13 cellular contexts compared by ENCODE assay signal in genomic region chr1:24277420-24278169, GRCh38. TPM values are rescaled to one million over a fixed set of nuclear protein-coding genes. Genes with fewer than 3 reads are reported as not detected.
A peak's percentile ranks its signal among the peaks of the same experiment; 100 is the strongest.
DNase-seq lines count a peak whose midpoint lies in the region; ATAC-seq and TF ChIP-seq lines count a peak whose summit lies in the region.
"Had no signal": no experiment of that assay in that cellular context is flagged by ENCODE, and none has a peak within 500 bp of the region (broad histone marks: within the 10 kb centered on the region; RNA-seq: fewer than 3 reads in every experiment).

No MANE protein-coding gene starts in this region.

- H3K18ac ChIP-seq in IMR-90 (ENCODE audit: low read depth, low read length), result no peak overlapping the region

- no peak overlapping the region for H2AK9ac ChIP-seq in IMR-90 (replicated peaks; ENCODE audit: low read depth, low read length, poor library complexity)

- no peak overlapping the region for H2BK15ac ChIP-seq in IMR-90 (ENCODE audit: low read depth, low read length)

- intact Hi-C loops in IMR-90 (cut with micrococcal nuclease), result no loop called here

- H3K4me1 Mint-ChIP-seq in activated CD4-positive, alpha-beta T cell treated with anti-CD3 and anti-CD28 coated beads, Interleukin-2, amount 10 ng/mL, durations not matched to agents 7 days and 5 days, result peaks cover 17% of the 10 kb centered on the region

- H3K4me1 ChIP-seq in IMR-90 (ENCODE audit: control insufficient read depth, insufficient read depth, low read length) (no peaks in the 10 kb centered on the region), suprapubic skin (peaks cover 8% of the 10 kb centered on the region)

- H3K14ac ChIP-seq in IMR-90 (replicated peaks; ENCODE audit: low read depth, low read length), result no peak overlapping the region

- H3K56ac ChIP-seq in IMR-90 (ENCODE audit: extremely low read depth, insufficient read depth, low read length), result no peak overlapping the region

- in situ Hi-C loops in IMR-90 (cut with MboI; ENCODE audit: low sequenced_read_pairs), result no loop called here

- peaks cover 27% of the 10 kb centered on the region for H3K27me3 Mint-ChIP-seq in activated CD4-positive, alpha-beta T cell treated with anti-CD3 and anti-CD28 coated beads, Interleukin-2, amount 10 ng/mL, durations not matched to agents 7 days and 5 days

- H3K36me3 ChIP-seq in IMR-90 (ENCODE audit: control insufficient read depth, insufficient read depth, low read length) (no peaks in the 10 kb centered on the region), suprapubic skin (no peaks in the 10 kb centered on the region)
- H3K36me3 ChIP-seq: thyroid gland had no signal

- no peak overlapping the region for H2BK20ac ChIP-seq in IMR-90 (ENCODE audit: low read depth, low read length)

- H3K36me3 Mint-ChIP-seq in activated CD4-positive, alpha-beta T cell treated with anti-CD3 and anti-CD28 coated beads, Interleukin-2, amount 10 ng/mL, durations not matched to agents 7 days and 5 days (ENCODE audit: low read depth), result no peaks in the 10 kb centered on the region

- TF ChIP-seq EP300 in suprapubic skin (IDR thresholded peaks at IDR 0.05), result no peak

- WGBS in IMR-90 (ENCODE audit: extremely low coverage in 2 of 2, insufficient read length in 1 of 2), 2 experiments, result 76% methylated on average over 3 of the region's 12 CpGs; no CpG with 5 or more reads in 1 of the 2 experiments
- 61% methylated on average over 12 of the region's 12 CpGs for WGBS in suprapubic skin

- peak; percentile 16 for DNase-seq in activated CD4-positive, alpha-beta T cell treated with anti-CD3 and anti-CD28 coated beads, Interleukin-2, amount 10 ng/mL, durations not matched to agents 7 days and 5 days
- DNase-seq in activated CD4-positive, alpha-beta T cell treated with anti-CD3 and anti-CD28 coated beads, Interleukin-2, amount 50 U/mL, for 4 hours, result no peak
- peak; percentile 29 for DNase-seq in IMR-90
- DNase-seq in amniotic epithelial cell (ENCODE audit: low read depth), result peak; percentile 39
- DNase-seq in renal cortical epithelial cell (ENCODE audit: low read depth), result peak; percentile 52
- no peak for DNase-seq in suprapubic skin (ENCODE audit: low spot score in 2 of 2)
- no peak for DNase-seq in SHP77 treated with DMSO at 0.1 percent for 48 hours (lab: John Stamatoyannopoulos, UW)
- DNase-seq: KG1; NCI-H510A; stimulated activated CD4-positive, alpha-beta T cell treated with anti-CD3 and anti-CD28 coated beads, Interleukin-4, amount 100 ng/mL, for 24 hours; T-cell; thyroid gland had no signal

- ATAC-seq in IMR-90 (ENCODE audit: low read depth), result peak; percentile 65
- no peak for ATAC-seq in GM19351 (IDR thresholded peaks at IDR 0.05; ENCODE audit: unreplicated experiment)
- ATAC-seq: T-cell had no signal

- no peaks in the 10 kb centered on the region for H4K20me1 ChIP-seq in IMR-90 (ENCODE audit: insufficient read depth, low read length)

- H2BK5ac ChIP-seq in IMR-90 (ENCODE audit: low read depth, low read length, poor library complexity, severe bottlenecking), result no peak overlapping the region

- H2BK120ac ChIP-seq in IMR-90 (ENCODE audit: low read depth, low read length), result no peak overlapping the region

- no peak for TF ChIP-seq POLR2A in IMR-90 (IDR thresholded peaks at IDR 0.05; ENCODE audit: low read depth, low read length)
- no peak for TF ChIP-seq POLR2A in suprapubic skin (IDR thresholded peaks at IDR 0.05)

- H3K27me3 ChIP-seq in IMR-90 (ENCODE audit: control insufficient read depth, insufficient read depth, low read length), result peaks cover 25% of the 10 kb centered on the region
- peaks cover 6% of the 10 kb centered on the region for H3K27me3 ChIP-seq in suprapubic skin
- H3K27me3 ChIP-seq: thyroid gland had no signal

- no peak overlapping the region for H4K8ac ChIP-seq in IMR-90 (ENCODE audit: low read depth in 2 of 2, low read length in 2 of 2)

- H3K4ac ChIP-seq in IMR-90 (ENCODE audit: low read depth, low read length), result no peak overlapping the region

- no peak overlapping the region for H4K91ac ChIP-seq in IMR-90 (ENCODE audit: insufficient read depth, low read depth, low read length)

- no peak for TF ChIP-seq RAD21 in IMR-90 (IDR thresholded peaks at IDR 0.05; ENCODE audit: low read length)

- no peaks in the 10 kb centered on the region for H3K9me3 Mint-ChIP-seq in activated CD4-positive, alpha-beta T cell treated with anti-CD3 and anti-CD28 coated beads, Interleukin-2, amount 10 ng/mL, durations not matched to agents 7 days and 5 days

- H3K4me3 Mint-ChIP-seq in activated CD4-positive, alpha-beta T cell treated with anti-CD3 and anti-CD28 coated beads, Interleukin-2, amount 10 ng/mL, durations not matched to agents 7 days and 5 days, result no peak overlapping the region

- H3K9ac ChIP-seq in IMR-90 (ENCODE audit: low read depth, low read length), result no peak overlapping the region

- POLR2A ChIA-PET in activated CD4-positive, alpha-beta T cell treated with anti-CD3 and anti-CD28 coated beads, Interleukin-2, amount 10 ng/mL, durations not matched to agents 7 days and 5 days (lab: Charles Lee), result no interaction called here
- POLR2A ChIA-PET in IMR-90 (lab: Charles Lee; ENCODE audit: unreplicated experiment), result no interaction called here

- no peak overlapping the region for H2AK5ac ChIP-seq in IMR-90 (ENCODE audit: low read depth, low read length)

- H3K27ac ChIP-seq in IMR-90 (ENCODE audit: insufficient read depth, low read length) (no peak overlapping the region), suprapubic skin (no peak overlapping the region)
- H3K27ac ChIP-seq: thyroid gland had no signal

- dilution Hi-C loops in IMR-90 (cut with HindIII; ENCODE audit: low sequenced_read_pairs, unreplicated experiment), result no loop called here

- H4K5ac ChIP-seq in IMR-90 (ENCODE audit: low read depth, low read length), result no peak overlapping the region

- H3K23ac ChIP-seq in IMR-90 (ENCODE audit: low read depth, low read length), result no peak overlapping the region

- TF ChIP-seq CTCF in IMR-90 (conservative IDR thresholded peaks at IDR 0.05; ENCODE audit: low read depth, low read length), result no peak
- no peak for TF ChIP-seq CTCF in suprapubic skin (IDR thresholded peaks at IDR 0.05)

- CTCF ChIA-PET in activated CD4-positive, alpha-beta T cell treated with anti-CD3 and anti-CD28 coated beads, Interleukin-2, amount 10 ng/mL, durations not matched to agents 7 days and 5 days (lab: Charles Lee), result interaction anchor here (0.5 to 1.3 kb wide), 7 partner anchors 14 to 487 kb away, joined by 3 to 5 read pairs (median 3); no protein-coding TSS in a partner anchor
- CTCF ChIA-PET in IMR-90 (lab: Yijun Ruan, JAX), result no interaction called here

- no peak overlapping the region for H2AFZ ChIP-seq in IMR-90 (replicated peaks; ENCODE audit: low read length, poor library complexity)

- no peaks in the 10 kb centered on the region for H3K79me1 ChIP-seq in IMR-90 (ENCODE audit: low read depth in 1 of 2, low read length in 2 of 2)

- no peak overlapping the region for H3K4me2 ChIP-seq in IMR-90 (ENCODE audit: low read depth, low read length)

- BruUV-seq in IMR-90 (replicated peaks; lab: Mats Ljungman, UMichigan), result no TSS peak

- no peak overlapping the region for H3K4me3 ChIP-seq in IMR-90 (ENCODE audit: insufficient read depth, low read depth, low read length)
- H3K4me3 ChIP-seq in suprapubic skin, result no peak overlapping the region
- H3K4me3 ChIP-seq: thyroid gland had no signal

- H3K27ac Mint-ChIP-seq in activated CD4-positive, alpha-beta T cell treated with anti-CD3 and anti-CD28 coated beads, Interleukin-2, amount 10 ng/mL, durations not matched to agents 7 days and 5 days, result no peak overlapping the region
- H3K27ac Mint-ChIP-seq: T-cell had no signal

- no peaks in the 10 kb centered on the region for H3K9me1 ChIP-seq in IMR-90 (ENCODE audit: insufficient read depth, low read length)

- H3K9me3 ChIP-seq in IMR-90 (ENCODE audit: control insufficient read depth, insufficient read depth, low read length), result peaks cover 6% of the 10 kb centered on the region
- H3K9me3 ChIP-seq in suprapubic skin, result no peaks in the 10 kb centered on the region
- H3K9me3 ChIP-seq: thyroid gland had no signal

TF ChIP-seq in IMR-90, 13 proteins besides CTCF, POLR2A, EP300 and RAD21 (continues in another document):
- TF ChIP-seq RFX5 (IDR thresholded peaks at IDR 0.05; ENCODE audit: low read depth, low read length) (no peak), MAZ (IDR thresholded peaks at IDR 0.05; ENCODE audit: borderline replicate concordance, low read depth, low read length) (no peak), BHLHE40 (IDR thresholded peaks at IDR 0.05; ENCODE audit: low read depth, low read length) (no peak), MXI1 (IDR thresholded peaks at IDR 0.05; ENCODE audit: borderline replicate concordance, low read depth, low read length) (no peak), SMC3 (IDR thresholded peaks at IDR 0.05; ENCODE audit: low read depth, low read length) (no peak), FOS (IDR thresholded peaks at IDR 0.05; ENCODE audit: low read depth, low read length) (no peak), NFE2L2 (IDR thresholded peaks at IDR 0.05; ENCODE audit: low read depth, low read length) (no peak), CEBPB (IDR thresholded peaks at IDR 0.05; ENCODE audit: low read depth, low read length) (no peak), MAFK (IDR thresholded peaks at IDR 0.05; ENCODE audit: low read depth, low read length) (no peak), CHD1 (IDR thresholded peaks at IDR 0.05; ENCODE audit: low read depth, low read length) (no peak)
- TF ChIP-seq, protein P1, sequence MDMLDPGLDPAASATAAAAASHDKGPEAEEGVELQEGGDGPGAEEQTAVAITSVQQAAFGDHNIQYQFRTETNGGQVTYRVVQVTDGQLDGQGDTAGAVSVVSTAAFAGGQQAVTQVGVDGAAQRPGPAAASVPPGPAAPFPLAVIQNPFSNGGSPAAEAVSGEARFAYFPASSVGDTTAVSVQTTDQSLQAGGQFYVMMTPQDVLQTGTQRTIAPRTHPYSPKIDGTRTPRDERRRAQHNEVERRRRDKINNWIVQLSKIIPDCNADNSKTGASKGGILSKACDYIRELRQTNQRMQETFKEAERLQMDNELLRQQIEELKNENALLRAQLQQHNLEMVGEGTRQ (IDR thresholded peaks at IDR 0.05; ENCODE audit: low read depth, low read length), result no peak

RNA-seq across cellular contexts. Expression of gene GRHL3, which starts 41.6 kb away (rescaled TPM):
- not detected for total RNA-seq in activated CD4-positive, alpha-beta T cell treated with anti-CD3 and anti-CD28 coated beads, Interleukin-2, amount 10 ng/mL, durations not matched to agents 7 days and 5 days
- total RNA-seq in IMR-90 (2012; rRNA removed), result not detected in 2 replicates
- polyA plus RNA-seq in IMR-90 (2012; rRNA removed), result not detected in 2 replicates
- 0.01 TPM in 1 of 2 replicates, not detected in the other for polyA plus RNA-seq in IMR-90 (2012; cell fraction: cytosol; rRNA removed)
- polyA plus RNA-seq in IMR-90 (2012; cell fraction: nucleus; rRNA removed; ENCODE audit: low replicate concordance), result not detected in 2 replicates
- 2.5 and 11.1 TPM in 2 replicates for total RNA-seq in renal cortical epithelial cell
- 100 to 1,000 TPM in 3 of 4 donors, 10 to 100 TPM in 1; 93.6 to 154 (median 129) TPM for total RNA-seq in suprapubic skin
- total RNA-seq: T-cell had no signal

Comparison
In these comparisons a context has a peak if more than half of its experiments do, and no peak if none do; other contexts are left out.
1. DNase-seq: peak in activated CD4-positive, alpha-beta T cell treated with anti-CD3 and anti-CD28 coated beads, Interleukin-2, amount 10 ng/mL, durations not matched to agents 7 days and 5 days (single experiment), IMR-90 (single experiment), amniotic epithelial cell (single experiment) and renal cortical epithelial cell (single experiment); none in activated CD4-positive, alpha-beta T cell treated with anti-CD3 and anti-CD28 coated beads, Interleukin-2, amount 50 U/mL, for 4 hours (0 of 2), suprapubic skin (0 of 2) and SHP77 treated with DMSO at 0.1 percent for 48 hours (single experiment).